Comparison of ENCODE assay signal across 8 cellular contexts in the genomic region with DNA sequence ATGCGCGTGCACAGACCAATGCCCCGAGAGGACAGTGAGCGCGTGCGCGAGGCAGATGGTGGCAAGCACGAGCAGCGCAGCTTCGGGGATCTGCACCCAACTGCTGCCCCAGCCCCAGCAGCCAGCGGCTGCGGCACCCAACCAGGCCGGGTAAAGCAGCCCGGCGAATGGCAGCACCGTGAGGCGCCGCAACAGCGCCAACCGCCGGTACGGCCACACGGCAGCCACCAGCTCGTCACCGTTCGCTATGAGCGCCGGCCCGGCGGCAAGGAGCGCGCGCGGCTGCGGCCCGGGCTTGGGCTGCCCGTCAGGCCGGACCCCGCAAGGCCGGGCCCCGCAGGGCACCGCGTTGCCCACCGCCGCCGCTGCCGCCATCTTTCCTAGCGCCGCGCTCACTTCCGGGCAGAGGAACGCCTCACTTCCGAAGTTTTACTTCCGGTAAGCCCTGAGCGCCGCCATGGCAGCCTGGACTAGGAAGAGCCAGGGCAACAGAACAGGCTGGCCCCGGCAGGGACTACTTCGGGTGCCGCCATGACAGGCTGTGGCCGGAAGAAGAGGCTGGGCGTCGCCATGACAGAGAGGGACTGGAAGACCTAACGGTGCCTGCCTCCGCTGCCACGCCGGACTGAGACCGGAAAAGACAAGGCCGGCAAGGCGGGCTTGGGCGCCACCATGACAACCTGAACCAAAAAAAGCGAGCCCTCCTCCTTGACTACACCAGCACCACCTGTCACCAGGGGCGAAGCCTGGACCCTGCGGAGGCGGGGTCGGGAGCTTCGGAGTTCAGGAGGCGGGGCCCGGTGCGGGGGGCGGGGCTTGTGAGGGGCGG. TPM values are rescaled to one million over a fixed set of nuclear protein-coding genes. Genes with fewer than 3 reads are reported as not detected.
DNase-seq lines count a peak whose midpoint lies in the region; ATAC-seq and TF ChIP-seq lines count a peak whose summit lies in the region.

Gene ATP13A1 (minus strand): TSS at position 385 of the 829 bp plus-strand sequence. CDS start 10 bp downstream, at position 375.

- peak; percentile 76 for ATAC-seq in GM18502 (IDR thresholded peaks at IDR 0.05; ENCODE audit: poor library complexity, unreplicated experiment)
- peak; percentile 65 for ATAC-seq in HG02970 (IDR thresholded peaks at IDR 0.05; ENCODE audit: low FRiP score, unreplicated experiment)
- peak; percentile 97 to 98 for ATAC-seq in right cardiac atrium

- H3K27ac ChIP-seq in right cardiac atrium (ENCODE audit: low read length): peak within 1 kb of the TSS; percentile 100
- H3K27ac ChIP-seq in vagina: peak within 1 kb of the TSS; percentile 85

- H3K4me1 ChIP-seq in right cardiac atrium (ENCODE audit: control insufficient read depth, insufficient read depth, low read length) (peaks cover 2% of the 10 kb centered on the region), vagina (peaks cover 44% of the 10 kb centered on the region)

- WGBS in right cardiac atrium: under 1% methylated on average over 81 of the region's 81 CpGs

- DNase-seq in NCI-H187 treated with DMSO at 0.1 percent for 48 hours (lab: John Stamatoyannopoulos, UW) (peak; percentile 64), anterior cingulate cortex (lab: John Stamatoyannopoulos, UW) (peak; percentile 83 to 100 (median 96)), right cardiac atrium (peak; percentile 98 to 99 (median 98)), putamen (ENCODE audit: low spot score) (peak; percentile 99), vagina (ENCODE audit: extremely low spot score in 2 of 2) (peak in 1 of 2 donors; percentile 98)

- peaks cover 0 to 9% of the 10 kb centered on the region in 2 donors for H3K36me3 ChIP-seq in vagina

- H3K27me3 ChIP-seq in right cardiac atrium (ENCODE audit: control insufficient read depth, insufficient read depth) (no peaks in the 10 kb centered on the region), vagina (no peaks in the 10 kb centered on the region)

- no peak for TF ChIP-seq CTCF in vagina (IDR thresholded peaks at IDR 0.05)

- intact Hi-C loops in T-helper 2 cell treated with Interferon-gamma antibody and Interleukin-4, amounts not matched to agents 100 ng/mL and 5 ng/mL, for 36 hours (cut with micrococcal nuclease): loop anchor here (1.0 to 5.0 kb wide), 7 partner anchors 45 to 278 kb away; partner anchors contain the start of genes PBX4, ZNF14 and ZNF506
- intact Hi-C loops in right cardiac atrium (cut with DNase I) (no loop called here), vagina (cut with DNase I) (no loop called here)

- no peak for TF ChIP-seq POLR2A in vagina (IDR thresholded peaks at IDR 0.05)

- no peaks in the 10 kb centered on the region for H3K9me3 ChIP-seq in right cardiac atrium (ENCODE audit: control insufficient read depth, low read length)
- H3K9me3 ChIP-seq in vagina: no peaks in the 10 kb centered on the region

- H3K4me3 ChIP-seq in right cardiac atrium (ENCODE audit: low read length): peak within 1 kb of the TSS; percentile 86
- peak within 1 kb of the TSS; percentile 96 to 99 for H3K4me3 ChIP-seq in vagina

RNA-seq across cellular contexts. Expression of gene ATP13A1, which starts in this region (rescaled TPM):
- total RNA-seq in T-helper 2 cell treated with Interferon-gamma antibody and Interleukin-4, amounts not matched to agents 100 ng/mL and 5 ng/mL, for 36 hours: 89.3 and 93.7 TPM in 2 replicates
- total RNA-seq in right cardiac atrium (10 to 100 TPM; 21.7 to 28.0 (median 23.6) TPM), vagina (114 TPM)
- 16.7 TPM for polyA plus RNA-seq in right cardiac atrium
